ENCODE assay signal across 30 cellular contexts in genomic region chr2:52423111-52423510, GRCh38.
"Had no signal": no experiment of that assay in that cellular context is flagged by ENCODE, and none has a peak within 500 bp of the region (broad histone marks: within the 10 kb centered on the region; RNA-seq: fewer than 3 reads in every experiment).

No MANE protein-coding gene starts in this region.

- H3K4me3 Mint-ChIP-seq: naive thymus-derived CD8-positive, alpha-beta T cell; nephron; neural crest cell; stimulated activated naive B cell treated with anti-CD40 and anti-IgM and Interleukin-4, amounts not matched to agents 10 μg/mL and 1 μg/mL and 100 μg/mL, for 72 hours had no signal

- DNase-seq: kidney; left colon; left lung; lower lobe of right lung; mammary epithelial cell; mesenchymal stem cell; naive thymus-derived CD8-positive, alpha-beta T cell; nucleus accumbens; pancreas; posterior cingulate gyrus; retina; right cardiac atrium; stimulated activated CD4-positive, alpha-beta T cell treated with anti-CD3 and anti-CD28 coated beads, Interleukin-12 subunit alpha, Interleukin-12 subunit beta, amount 100 ng/mL, for 4 hours; stimulated activated CD4-positive, alpha-beta T cell treated with anti-CD3 and anti-CD28 coated beads, Interleukin-15, amount 100 ng/mL, for 24 hours; stimulated activated CD4-positive, alpha-beta T cell treated with anti-CD3 and anti-CD28 coated beads, Interleukin-2, amount 100 ng/mL, for 24 hours; stimulated activated CD4-positive, alpha-beta T cell treated with anti-CD3 and anti-CD28 coated beads, Interleukin-4, amount 100 ng/mL, for 1 hour; stimulated activated naive B cell treated with anti-CD40 and anti-IgM and Interleukin-4, amounts not matched to agents 10 μg/mL and 1 μg/mL and 100 μg/mL, for 72 hours; stimulated activated naive CD8-positive, alpha-beta T cell treated with anti-CD3 and anti-CD28 coated beads, Interleukin-15, Interleukin-2, amounts not matched to agents 100 U/mL and 50 U/mL, for 24 hours; stomach; testis; thyroid gland; trophoblast cell; upper lobe of right lung had no signal

- H3K36me3 ChIP-seq: left lung, lower lobe of right lung, pancreas, prostate gland, stomach, thyroid gland, upper lobe of right lung had no signal

- ATAC-seq: left colon; left lung; lower lobe of right lung; naive thymus-derived CD8-positive, alpha-beta T cell; pancreas; right cardiac atrium; sciatic nerve; stimulated activated naive B cell treated with anti-CD40 and anti-IgM and Interleukin-4, amounts not matched to agents 10 μg/mL and 1 μg/mL and 100 μg/mL, for 72 hours; stimulated activated naive CD8-positive, alpha-beta T cell treated with anti-CD3 and anti-CD28 coated beads, Interleukin-15, Interleukin-2, amounts not matched to agents 100 U/mL and 50 U/mL, for 24 hours; upper lobe of right lung had no signal

- H3K27ac ChIP-seq: left lung, lower lobe of right lung, pancreas, prostate gland, skin epidermis, stomach, testis, thyroid gland, upper lobe of right lung had no signal

- H3K27me3 ChIP-seq: left lung, pancreas, stomach, testis, thyroid gland, upper lobe of right lung had no signal

- H3K4me1 ChIP-seq: left lung, lower lobe of right lung, prostate gland, stomach, testis, upper lobe of right lung had no signal

- H3K4me3 ChIP-seq: left lung, lower lobe of right lung, pancreas, prostate gland, skin epidermis, stomach, testis, thyroid gland, upper lobe of right lung had no signal

- H3K9me3 Mint-ChIP-seq: neural crest cell had no signal

- H3K27ac Mint-ChIP-seq: naive thymus-derived CD8-positive, alpha-beta T cell; nephron; stimulated activated naive B cell treated with anti-CD40 and anti-IgM and Interleukin-4, amounts not matched to agents 10 μg/mL and 1 μg/mL and 100 μg/mL, for 72 hours had no signal

- H3K4me1 Mint-ChIP-seq: nephron; neural crest cell; stimulated activated naive B cell treated with anti-CD40 and anti-IgM and Interleukin-4, amounts not matched to agents 10 μg/mL and 1 μg/mL and 100 μg/mL, for 72 hours had no signal

- H3K27me3 Mint-ChIP-seq: naive thymus-derived CD8-positive, alpha-beta T cell; stimulated activated naive B cell treated with anti-CD40 and anti-IgM and Interleukin-4, amounts not matched to agents 10 μg/mL and 1 μg/mL and 100 μg/mL, for 72 hours had no signal

- FAIRE-seq: islet of Langerhans, kidney, pancreas, urothelium cell line had no signal

- H3K9me3 ChIP-seq: lower lobe of right lung, pancreas, prostate gland, testis, thyroid gland, upper lobe of right lung had no signal

- H3K36me3 Mint-ChIP-seq: naive thymus-derived CD8-positive, alpha-beta T cell; stimulated activated naive B cell treated with anti-CD40 and anti-IgM and Interleukin-4, amounts not matched to agents 10 μg/mL and 1 μg/mL and 100 μg/mL, for 72 hours had no signal
